8 cellular contexts compared by ENCODE assay signal in genomic region chr12:113439301-113439597, GRCh38. TPM values are rescaled to one million over a fixed set of nuclear protein-coding genes. Genes with fewer than 3 reads are reported as not detected.
"Had no signal": no experiment of that assay in that cellular context is flagged by ENCODE, and none has a peak within 500 bp of the region (broad histone marks: within the 10 kb centered on the region; RNA-seq: fewer than 3 reads in every experiment).

No MANE protein-coding gene starts in this region.

- H3K9me3 ChIP-seq: HAP-1 had no signal

- H2AFZ ChIP-seq: GM23248 had no signal

- H3K36me3 ChIP-seq: HAP-1 had no signal

- FAIRE-seq: H54 had no signal

- H3K4me2 ChIP-seq: GM23338 had no signal

- DNase-seq: GOT3 had no signal

- H3K27ac ChIP-seq: GM23248 had no signal

- H3K9ac ChIP-seq: GM23248 had no signal

- H3K4me1 ChIP-seq: HAP-1 had no signal

- H3K4me3 ChIP-seq: GM23248, GM23338, HAP-1 had no signal

RNA-seq across cellular contexts. Expression of gene SDSL, which starts 17.1 kb away (rescaled TPM):
- total RNA-seq: GM23338 had no signal
- polyA plus RNA-seq: GM23338 had no signal

RNA-seq across cellular contexts. Expression of gene LHX5, which starts 32.4 kb away (rescaled TPM):
- total RNA-seq: GM23248, GM23338, H4, HFFc6 had no signal
- polyA plus RNA-seq: GM23248 had no signal

RNA-seq across cellular contexts. Expression of gene SDS, which starts 35.6 kb away (rescaled TPM):
- total RNA-seq: GM23248, GM23338, H4, H9, HFFc6 had no signal
- polyA plus RNA-seq: GM23248 had no signal
